Comparison of ENCODE assay signal across 36 cellular contexts in genomic region chr9:122518841-122519240, GRCh38. TPM values are rescaled to one million over a fixed set of nuclear protein-coding genes. Genes with fewer than 3 reads are reported as not detected.
"Had no signal": no experiment of that assay in that cellular context is flagged by ENCODE, and none has a peak within 500 bp of the region (broad histone marks: within the 10 kb centered on the region; RNA-seq: fewer than 3 reads in every experiment).

A gene with protein sequence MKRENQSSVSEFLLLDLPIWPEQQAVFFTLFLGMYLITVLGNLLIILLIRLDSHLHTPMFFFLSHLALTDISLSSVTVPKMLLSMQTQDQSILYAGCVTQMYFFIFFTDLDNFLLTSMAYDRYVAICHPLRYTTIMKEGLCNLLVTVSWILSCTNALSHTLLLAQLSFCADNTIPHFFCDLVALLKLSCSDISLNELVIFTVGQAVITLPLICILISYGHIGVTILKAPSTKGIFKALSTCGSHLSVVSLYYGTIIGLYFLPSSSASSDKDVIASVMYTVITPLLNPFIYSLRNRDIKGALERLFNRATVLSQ (plus strand): TSS chr9:122519141. CDS start chr9:122519141, 0 bp downstream.

- ATAC-seq: activated naive CD4-positive, alpha-beta T cell treated with anti-CD3 and anti-CD28 coated beads, Interleukin-2, amount 50 U/mL, for 72 hours; activated naive CD8-positive, alpha-beta T cell treated with anti-CD3 and anti-CD28 coated beads, Interleukin-2, amount 50 U/mL, for 24 hours; activated T-cell treated with anti-CD3 and anti-CD28 coated beads, Interleukin-2, amount 50 U/mL, for 4 hours; activated T-cell treated with anti-CD3 and anti-CD28 coated beads, Interleukin-2, amount 50 U/mL, for 72 hours; activated T-helper 17 cell treated with anti-CD3 and anti-CD28 coated beads, Interleukin-2, amount 50 U/mL, for 72 hours; body of pancreas had no signal

- H3K9me3 ChIP-seq: adrenal gland, ascending aorta, body of pancreas, breast epithelium had no signal

- H3K4me3 ChIP-seq: adrenal gland, ascending aorta, body of pancreas, breast epithelium, cardiac muscle cell had no signal

- H3K27ac ChIP-seq: adrenal gland, ascending aorta, body of pancreas, brain microvascular endothelial cell, breast epithelium, cardiac muscle cell had no signal

- H3K36me3 ChIP-seq: adrenal gland, ascending aorta, brain microvascular endothelial cell, breast epithelium, cardiac muscle cell had no signal

- H3K4me1 ChIP-seq: adrenal gland, ascending aorta, body of pancreas, breast epithelium had no signal

- H3K27me3 ChIP-seq: ascending aorta, brain microvascular endothelial cell, breast epithelium, cardiac muscle cell had no signal

- DNase-seq: activated effector memory CD4-positive, alpha-beta T cell treated with anti-CD3 and anti-CD28 coated beads, Interleukin-2, amount 50 U/mL, for 16 hours; activated effector memory CD4-positive, alpha-beta T cell treated with Interleukin-2 at 50 U/mL for 16 hours; activated gamma-delta T cell; activated gamma-delta T cell treated with Interleukin-2 at 50 U/mL for 16 hours; activated naive CD4-positive, alpha-beta T cell; activated naive CD4-positive, alpha-beta T cell treated with anti-CD3 and anti-CD28 coated beads for 36 hours; activated naive CD4-positive, alpha-beta T cell treated with anti-CD3 and anti-CD28 coated beads, Interleukin-2, amount 10 ng/mL, durations not matched to agents 7 days and 5 days; activated naive CD4-positive, alpha-beta T cell treated with anti-CD3 and anti-CD28 coated beads, Interleukin-2, amount 50 U/mL, for 16 hours; activated naive CD4-positive, alpha-beta T cell treated with Interleukin-2 at 50 U/mL for 16 hours; activated naive CD8-positive, alpha-beta T cell treated with anti-CD3 and anti-CD28 coated beads for 36 hours; activated naive CD8-positive, alpha-beta T cell treated with anti-CD3 and anti-CD28 coated beads, Interleukin-2, amount 10 ng/mL, durations not matched to agents 7 days and 5 days; activated naive CD8-positive, alpha-beta T cell treated with anti-CD3 and anti-CD28 coated beads, Interleukin-2, amount 50 U/mL, for 24 hours; activated T-cell treated with anti-CD3 and anti-CD28 coated beads, Interleukin-2, amount 50 U/mL, for 24 hours; activated T-cell treated with anti-CD3 and anti-CD28 coated beads, Interleukin-2, amount 50 U/mL, for 4 hours; activated T-cell treated with anti-CD3 and anti-CD28 coated beads, Interleukin-2, amount 50 U/mL, for 48 hours; activated T-cell treated with anti-CD3 and anti-CD28 coated beads, Interleukin-2, amount 50 U/mL, for 72 hours; adrenal gland; amniotic stem cell; amygdala; anterior cingulate cortex; aorta; body of pancreas; brain microvascular endothelial cell; central memory CD4-positive, alpha-beta T cell had no signal

RNA-seq across cellular contexts. Expression of the gene that starts here (rescaled TPM):
- total RNA-seq: activated naive CD4-positive, alpha-beta T cell treated with anti-CD3 and anti-CD28 coated beads for 36 hours; activated naive CD8-positive, alpha-beta T cell treated with anti-CD3 and anti-CD28 coated beads for 36 hours; activated T-cell treated with anti-CD3 and anti-CD28 coated beads, Interleukin-2, amount 50 U/mL, for 4 hours; activated T-helper 1 cell treated with anti-CD3 and anti-CD28 coated beads, Interleukin-12 subunit alpha, Interleukin-12 subunit beta, Interleukin-2, Interleukin-4 antibody, amounts not matched to agents 30 ng/mL and 10 ng/mL and 1 ng/mL, durations not matched to agents 14 hours and 24 hours and 36 hours; activated T-helper 17 cell treated with anti-CD3 and anti-CD28 coated beads, Interleukin-2, amount 50 U/mL, for 72 hours; activated T-helper 2 cell treated with anti-CD3 and anti-CD28 coated beads, Interferon-gamma antibody, Interleukin-2, Interleukin-4, amounts not matched to agents 10 μg/mL and 5 μg/mL and 100 μg/mL, durations not matched to agents 14 hours and 24 hours and 36 hours; adrenal gland; aorta; ascending aorta; astrocyte; body of pancreas; breast epithelium; bronchial epithelial cell; cardiac muscle cell; cardiac septum; cerebellum; chondrocyte had no signal
